In the genomic region with DNA sequence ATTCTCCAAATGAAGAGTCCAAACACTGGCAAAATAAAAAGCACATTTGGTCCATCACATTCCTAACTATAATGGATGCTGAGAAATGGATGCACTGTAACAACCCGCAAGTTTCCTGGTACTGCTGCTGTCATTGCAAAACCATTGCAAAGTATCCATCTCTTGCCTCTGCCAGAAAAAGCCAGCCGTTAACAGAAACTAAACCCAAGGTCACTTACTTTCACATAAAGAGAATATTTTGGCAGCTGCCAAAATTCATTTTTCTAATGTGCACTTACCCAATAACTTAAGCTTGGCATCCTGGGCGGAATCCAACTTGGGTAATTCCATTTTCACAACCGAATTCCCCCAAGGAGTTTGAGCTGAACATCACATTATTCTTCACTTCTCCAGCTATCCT, we compare ENCODE assay signal across 16 cellular contexts.
DNase-seq lines count a peak whose midpoint lies in the region; ATAC-seq, FAIRE-seq and TF ChIP-seq lines count a peak whose summit lies in the region.
"Had no signal": no experiment of that assay in that cellular context is flagged by ENCODE, and none has a peak within 500 bp of the region (broad histone marks: within the 10 kb centered on the region; RNA-seq: fewer than 3 reads in every experiment).

No MANE protein-coding gene starts in this region.

- FAIRE-seq in K562 (lab: Jason Lieb, UNC): peak; percentile 32
- FAIRE-seq: A549 had no signal

- H3K4me3 ChIP-seq in K562 (no peak overlapping the region), fibroblast of the aortic adventitia (ENCODE audit: low read depth, low read length) (no peak overlapping the region), subcutaneous abdominal adipose tissue (ENCODE audit: low read depth in 1 of 5, low read length in 5 of 5) (no peak overlapping the region)
- H3K4me3 ChIP-seq: A549, BLaER1, GM23248 had no signal

- DNase-seq in NCI-H446 (lab: John Stamatoyannopoulos, UW) (peak; percentile 31 to 80), K562 (ENCODE audit: extremely low read depth in 1 of 4, low spot score in 3 of 4) (no peak), fibroblast of the aortic adventitia (ENCODE audit: low read depth) (peak; percentile 10), COLO668 (lab: John Stamatoyannopoulos, UW; ENCODE audit: unreplicated experiment) (no peak)
- DNase-seq: AML-193; Calu3; CD4-positive, CD25-positive, alpha-beta regulatory T cell; DMS 273 treated with DMSO at 0.1 percent for 48 hours; GM23248; H7; IMR-90 had no signal

- no peak for TF ChIP-seq POLR2A in K562 (conservative IDR thresholded peaks at IDR 0.05)

- H3K9me1 ChIP-seq in K562 (ENCODE audit: control insufficient read depth, insufficient read depth, low read length): no peaks in the 10 kb centered on the region

- H3K79me2 ChIP-seq in K562 (ENCODE audit: control insufficient read depth, insufficient read depth, low read length): no peaks in the 10 kb centered on the region

- H3K4me1 ChIP-seq in K562 (replicated peaks in 1 of 2; ENCODE audit: control insufficient read depth in 2 of 2, insufficient read depth in 2 of 2, low read length in 2 of 2): peaks cover 4 to 5% of the 10 kb centered on the region in 2 experiments; a peak in 2 of 5 replicates
- peaks cover 0 to 17% (median 12%) of the 10 kb centered on the region in 5 donors for H3K4me1 ChIP-seq in subcutaneous abdominal adipose tissue (ENCODE audit: control insufficient read depth in 5 of 5, insufficient read depth in 5 of 5, low read length in 5 of 5)

- no peak for TF ChIP-seq RAD21 in K562 (CRISPR knock-in tag; conservative IDR thresholded peaks at IDR 0.05 in 1 of 2, IDR thresholded peaks at IDR 0.05 in 1 of 2)

- in situ Hi-C loops in K562 (cut with MboI): no loop called here

- TF ChIP-seq CTCF in K562 (IDR thresholded peaks at IDR 0.05 in 2 of 3, conservative IDR thresholded peaks at IDR 0.05 in 1 of 3; ENCODE audit: insufficient read depth in 2 of 3, low read depth in 1 of 3, low read length in 3 of 3): no peak
- TF ChIP-seq CTCF in fibroblast of the aortic adventitia (IDR thresholded peaks at IDR 0.05; ENCODE audit: insufficient read depth, low read length): no peak

- H3K27me3 ChIP-seq in K562 (ENCODE audit: control insufficient read depth in 2 of 2, insufficient read depth in 2 of 2, low read length in 2 of 2) (no peaks in the 10 kb centered on the region), subcutaneous abdominal adipose tissue (ENCODE audit: control insufficient read depth in 5 of 5, insufficient read depth in 4 of 5, low read length in 5 of 5) (no peaks in the 10 kb centered on the region)
- H3K27me3 ChIP-seq: BLaER1 had no signal

- ATAC-seq in K562: no peak
- ATAC-seq in HG02970 (IDR thresholded peaks at IDR 0.05; ENCODE audit: low FRiP score, unreplicated experiment): no peak
- no peak for ATAC-seq in GM21723 (IDR thresholded peaks at IDR 0.05; ENCODE audit: unreplicated experiment)
- ATAC-seq: A549 had no signal

- POLR2A ChIA-PET in K562 (lab: Yijun Ruan, JAX): interaction anchor here (0.7 to 0.8 kb wide), 2 partner anchors 203 to 986 kb away, joined by 3 to 4 read pairs; no protein-coding TSS in a partner anchor

- H3K9ac ChIP-seq in K562 (ENCODE audit: insufficient read depth in 1 of 2, low read depth in 2 of 2, low read length in 2 of 2) (no peak overlapping the region), subcutaneous abdominal adipose tissue (ENCODE audit: low read length in 5 of 5) (no peak overlapping the region)
- H3K9ac ChIP-seq: BLaER1, GM23248 had no signal

- WGBS in K562 (ENCODE audit: insufficient coverage, low coverage, missing lambda C conversion rate): 18% methylated on average over 4 of the region's 4 CpGs

- CTCF ChIA-PET in K562 (lab: Yijun Ruan, JAX; ENCODE audit: low intra/inter-chr PET ratio): no interaction called here

- intact Hi-C loops in K562 (cut with micrococcal nuclease): no loop called here

- H3K9me3 ChIP-seq in K562 (replicated peaks; ENCODE audit: control insufficient read depth, insufficient read depth, low read depth, low read length): no peaks in the 10 kb centered on the region
- H3K9me3 ChIP-seq in subcutaneous abdominal adipose tissue (ENCODE audit: control insufficient read depth in 5 of 5, low read length in 5 of 5): no peaks in the 10 kb centered on the region
- H3K9me3 ChIP-seq: A549 had no signal

- H3K4me2 ChIP-seq in K562 (ENCODE audit: insufficient read depth, low read length): no peak overlapping the region
- H3K4me2 ChIP-seq: A549, BLaER1 had no signal

- no peak overlapping the region for H2AFZ ChIP-seq in K562 (ENCODE audit: low read depth, low read length)
- H2AFZ ChIP-seq: GM23248 had no signal

- no peak for TF ChIP-seq EP300 in K562 (IDR thresholded peaks at IDR 0.05; ENCODE audit: low read length)

- no peaks in the 10 kb centered on the region for H3K36me3 ChIP-seq in K562 (ENCODE audit: control insufficient read depth, insufficient read depth, low read length)
- H3K36me3 ChIP-seq in subcutaneous abdominal adipose tissue (ENCODE audit: control insufficient read depth in 5 of 5, insufficient read depth in 5 of 5, low read length in 5 of 5): no peaks in the 10 kb centered on the region

- no peaks in the 10 kb centered on the region for H4K20me1 ChIP-seq in K562 (replicated peaks; ENCODE audit: control insufficient read depth, insufficient read depth, low read length)
- H4K20me1 ChIP-seq: BLaER1 had no signal

- no peak overlapping the region for H3K27ac ChIP-seq in K562 (ENCODE audit: extremely low read depth, low read depth, low read length)
- H3K27ac ChIP-seq in subcutaneous abdominal adipose tissue (ENCODE audit: low read depth, low read length): peak overlapping the region; percentile 25
- H3K27ac ChIP-seq: A549, BLaER1, GM23248 had no signal

- no TSS peak for BruUV-seq in K562 (replicated peaks; lab: Mats Ljungman, UMichigan)

TF ChIP-seq in K562, 482 proteins besides CTCF, POLR2A, EP300 and RAD21:
- no peak for TF ChIP-seq GATAD2A (IDR thresholded peaks at IDR 0.05)
- no peak for TF ChIP-seq NR2C1 (IDR thresholded peaks at IDR 0.05)
- TF ChIP-seq NR2C1 (tag; IDR thresholded peaks at IDR 0.05): no peak
- no peak for TF ChIP-seq ZNF12 (CRISPR knock-in tag; IDR thresholded peaks at IDR 0.05)
- TF ChIP-seq, protein P1, sequence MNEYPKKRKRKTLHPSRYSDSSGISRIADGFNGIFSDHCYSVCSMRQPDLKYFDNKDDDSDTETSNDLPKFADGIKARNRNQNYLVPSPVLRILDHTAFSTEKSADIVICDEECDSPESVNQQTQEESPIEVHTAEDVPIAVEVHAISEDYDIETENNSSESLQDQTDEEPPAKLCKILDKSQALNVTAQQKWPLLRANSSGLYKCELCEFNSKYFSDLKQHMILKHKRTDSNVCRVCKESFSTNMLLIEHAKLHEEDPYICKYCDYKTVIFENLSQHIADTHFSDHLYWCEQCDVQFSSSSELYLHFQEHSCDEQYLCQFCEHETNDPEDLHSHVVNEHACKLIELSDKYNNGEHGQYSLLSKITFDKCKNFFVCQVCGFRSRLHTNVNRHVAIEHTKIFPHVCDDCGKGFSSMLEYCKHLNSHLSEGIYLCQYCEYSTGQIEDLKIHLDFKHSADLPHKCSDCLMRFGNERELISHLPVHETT (CRISPR knock-in tag; conservative IDR thresholded peaks at IDR 0.05 in 1 of 2, IDR thresholded peaks at IDR 0.05 in 1 of 2): no peak
- TF ChIP-seq SETDB1 (IDR thresholded peaks at IDR 0.05; ENCODE audit: low read length): no peak
- TF ChIP-seq CHCHD3 (CRISPR knock-in tag; IDR thresholded peaks at IDR 0.05): no peak
- TF ChIP-seq ZNF764 (CRISPR knock-in tag; IDR thresholded peaks at IDR 0.05; ENCODE audit: low read depth): no peak
- TF ChIP-seq, protein P2, sequence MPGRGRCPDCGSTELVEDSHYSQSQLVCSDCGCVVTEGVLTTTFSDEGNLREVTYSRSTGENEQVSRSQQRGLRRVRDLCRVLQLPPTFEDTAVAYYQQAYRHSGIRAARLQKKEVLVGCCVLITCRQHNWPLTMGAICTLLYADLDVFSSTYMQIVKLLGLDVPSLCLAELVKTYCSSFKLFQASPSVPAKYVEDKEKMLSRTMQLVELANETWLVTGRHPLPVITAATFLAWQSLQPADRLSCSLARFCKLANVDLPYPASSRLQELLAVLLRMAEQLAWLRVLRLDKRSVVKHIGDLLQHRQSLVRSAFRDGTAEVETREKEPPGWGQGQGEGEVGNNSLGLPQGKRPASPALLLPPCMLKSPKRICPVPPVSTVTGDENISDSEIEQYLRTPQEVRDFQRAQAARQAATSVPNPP (IDR thresholded peaks at IDR 0.05; ENCODE audit: borderline replicate concordance, insufficient read depth, insufficient read length): no peak
- no peak for TF ChIP-seq TCF3 (CRISPR knock-in tag; IDR thresholded peaks at IDR 0.05)
- TF ChIP-seq BRCA1 (IDR thresholded peaks at IDR 0.05): no peak
- no peak for TF ChIP-seq BRCA1 (CRISPR knock-in tag; IDR thresholded peaks at IDR 0.05)
- TF ChIP-seq SP2 (IDR thresholded peaks at IDR 0.05; ENCODE audit: extremely low read depth, low read depth, low read length, poor library complexity, severe bottlenecking): no peak

Comparison
In these comparisons a context has a peak if more than half of its experiments do, and no peak if none do; other contexts are left out.
1. DNase-seq: peak in NCI-H446 (2 of 2) and fibroblast of the aortic adventitia (single experiment); none in K562 (0 of 4) and COLO668 (single experiment).